ENCODE assay signal across 8 cellular contexts in genomic region chr6:90701146-90701781, GRCh38.
DNase-seq lines count a peak whose midpoint lies in the region; ATAC-seq and TF ChIP-seq lines count a peak whose summit lies in the region.

No MANE protein-coding gene starts in this region.

- no peaks in the 10 kb centered on the region for H3K36me3 Mint-ChIP-seq in memory B cell
- no peaks in the 10 kb centered on the region for H3K36me3 Mint-ChIP-seq in CD4-positive, alpha-beta T cell (ENCODE audit: low read depth)

- H3K27ac ChIP-seq in CD4-positive, alpha-beta T cell (ENCODE audit: low read depth, low read length): no peak overlapping the region
- no peak overlapping the region for H3K27ac ChIP-seq in vagina

- intact Hi-C loops in CD4-positive, alpha-beta T cell (cut with DNase I, micrococcal nuclease): no loop called here
- intact Hi-C loops in vagina (cut with DNase I): no loop called here

- H3K4me3 ChIP-seq in NB4 (ENCODE audit: low read depth, low read length) (no peak overlapping the region), vagina (no peak overlapping the region)

- ATAC-seq in HG02623 (IDR thresholded peaks at IDR 0.05; ENCODE audit: unreplicated experiment): peak; percentile 88
- peak; percentile 84 for ATAC-seq in memory B cell (ENCODE audit: low read depth)
- ATAC-seq in CD4-positive, alpha-beta T cell (ENCODE audit: poor library complexity): no peak

- CTCF ChIA-PET in CD4-positive, alpha-beta T cell (lab: Charles Lee): no interaction called here

- no peaks in the 10 kb centered on the region for H3K4me1 Mint-ChIP-seq in memory B cell
- H3K4me1 Mint-ChIP-seq in CD4-positive, alpha-beta T cell (ENCODE audit: low read depth): peaks cover 6% of the 10 kb centered on the region

- POLR2A ChIA-PET in CD4-positive, alpha-beta T cell (lab: Charles Lee): no interaction called here

- peaks cover 2% of the 10 kb centered on the region for H3K9me3 Mint-ChIP-seq in memory B cell
- peaks cover 2% of the 10 kb centered on the region for H3K9me3 Mint-ChIP-seq in CD4-positive, alpha-beta T cell

- H3K27me3 ChIP-seq in CD4-positive, alpha-beta T cell (ENCODE audit: control insufficient read depth, insufficient read depth, low read length): peaks cover 6% of the 10 kb centered on the region
- H3K27me3 ChIP-seq in vagina: no peaks in the 10 kb centered on the region

- DNase-seq in NCI-H345 (lab: John Stamatoyannopoulos, UW) (peak; percentile 15), NCI-H345 treated with DMSO at 0.1 percent for 48 hours (lab: John Stamatoyannopoulos, UW; ENCODE audit: unreplicated experiment) (no peak), NB4 (ENCODE audit: low read depth) (peak; percentile 77), memory B cell (ENCODE audit: low spot score in 2 of 2) (peak; percentile 14 to 20), vagina (ENCODE audit: extremely low spot score in 2 of 2) (no peak)
- no peak for DNase-seq in CD4-positive, alpha-beta T cell
- no peak for DNase-seq in stimulated activated CD8-positive, alpha-beta memory T cell treated with anti-CD3 and anti-CD28 coated beads, Interleukin-4, amount 100 ng/mL, for 48 hours

- no peaks in the 10 kb centered on the region for H3K27me3 Mint-ChIP-seq in memory B cell
- H3K27me3 Mint-ChIP-seq in CD4-positive, alpha-beta T cell: peaks cover 4% of the 10 kb centered on the region

- no peaks in the 10 kb centered on the region for H3K9me3 ChIP-seq in CD4-positive, alpha-beta T cell (ENCODE audit: control insufficient read depth, low read length)
- H3K9me3 ChIP-seq in vagina: no peaks in the 10 kb centered on the region

- no peak for TF ChIP-seq POLR2A in NB4 (IDR thresholded peaks at IDR 0.05; ENCODE audit: extremely low read depth, insufficient read length)
- no peak for TF ChIP-seq POLR2A in vagina (IDR thresholded peaks at IDR 0.05)

- no peaks in the 10 kb centered on the region for H3K36me3 ChIP-seq in vagina

- H3K4me1 ChIP-seq in vagina: no peaks in the 10 kb centered on the region

- no peak overlapping the region for H3K4me3 Mint-ChIP-seq in memory B cell
- no peak overlapping the region for H3K4me3 Mint-ChIP-seq in CD4-positive, alpha-beta T cell

- H3K27ac Mint-ChIP-seq in memory B cell: no peak overlapping the region
- no peak overlapping the region for H3K27ac Mint-ChIP-seq in CD4-positive, alpha-beta T cell

- TF ChIP-seq CTCF in NB4 (IDR thresholded peaks at IDR 0.05; ENCODE audit: low read depth, low read length) (no peak), vagina (IDR thresholded peaks at IDR 0.05) (no peak)
- no peak for TF ChIP-seq CTCF in CD4-positive, alpha-beta T cell (IDR thresholded peaks at IDR 0.05)

Comparison
In these comparisons a context has a peak if more than half of its experiments do, and no peak if none do; other contexts are left out.
1. DNase-seq: peak in NCI-H345 (single experiment), NB4 (single experiment) and memory B cell (2 of 2); none in NCI-H345 treated with DMSO at 0.1 percent for 48 hours (single experiment), CD4-positive, alpha-beta T cell (0 of 10), vagina (0 of 2) and stimulated activated CD8-positive, alpha-beta memory T cell treated with anti-CD3 and anti-CD28 coated beads, Interleukin-4, amount 100 ng/mL, for 48 hours (single experiment).